Comparison of ENCODE assay signal across 8 cellular contexts in genomic region chr9:5832543-5833529, GRCh38. TPM values are rescaled to one million over a fixed set of nuclear protein-coding genes. Genes with fewer than 3 reads are reported as not detected.
A peak's percentile ranks its signal among the peaks of the same experiment; 100 is the strongest.
DNase-seq lines count a peak whose midpoint lies in the region; ATAC-seq lines count a peak whose summit lies in the region.

Gene ERMP1 (minus strand): TSS chr9:5833117. CDS start chr9:5833027, 90 bp downstream.

- H3K4me3 ChIP-seq in HUES6 (ENCODE audit: low read depth, low read length) (peak within 1 kb of the TSS; percentile 79), NT2/D1 (ENCODE audit: insufficient read length, low read depth) (peak within 1 kb of the TSS; percentile 83), mononuclear cell (ENCODE audit: low read length) (peak within 1 kb of the TSS; percentile 75)

- peaks cover 2% of the 10 kb centered on the region; the same call in 1 of the 2 replicates for H3K36me3 ChIP-seq in HUES6 (ENCODE audit: control insufficient read depth, insufficient read depth, low read length)
- H3K36me3 ChIP-seq in NT2/D1 (ENCODE audit: insufficient read depth, insufficient read length, low read length): peaks cover 18% of the 10 kb centered on the region

- no peak within 1 kb of the TSS for H3K27ac ChIP-seq in HUES6 (ENCODE audit: low read depth, low read length)

- peak; percentile 82 for ATAC-seq in GM21447 (IDR thresholded peaks at IDR 0.05; ENCODE audit: unreplicated experiment)

- H3K27me3 ChIP-seq in HUES6 (ENCODE audit: control insufficient read depth, insufficient read depth, low read length) (peaks cover 13% of the 10 kb centered on the region), NT2/D1 (ENCODE audit: insufficient read depth, insufficient read length) (peaks cover 8% of the 10 kb centered on the region), mononuclear cell (ENCODE audit: insufficient read depth, low read length) (no peaks in the 10 kb centered on the region)

- peak within 1 kb of the TSS; percentile 84 for H3K9ac ChIP-seq in HUES6 (ENCODE audit: low read length)
- peak within 1 kb of the TSS; percentile 84 for H3K9ac ChIP-seq in NT2/D1 (ENCODE audit: insufficient read length, low read depth)

- DNase-seq in DMS 273 (lab: John Stamatoyannopoulos, UW; ENCODE audit: unreplicated experiment): peak; percentile 92
- peak; percentile 71 for DNase-seq in NT2/D1 (ENCODE audit: low read depth, low spot score)
- DNase-seq in activated CD8-positive, alpha-beta memory T cell treated with anti-CD3 and anti-CD28 coated beads, Interleukin-2, amount 50 U/mL, for 4 hours: peak; percentile 89
- peak; percentile 71 for DNase-seq in epidermal melanocyte (ENCODE audit: insufficient read length, low spot score)
- DNase-seq in stimulated activated CD8-positive, alpha-beta memory T cell treated with anti-CD3 and anti-CD28 coated beads, Interleukin-4, amount 100 ng/mL, for 1 hour (ENCODE audit: low read depth in 2 of 2, low spot score in 1 of 2): peak; percentile 75 to 82

- H3K4me1 ChIP-seq in HUES6 (ENCODE audit: control insufficient read depth, insufficient read depth, low read length): peaks cover 12% of the 10 kb centered on the region
- H3K4me1 ChIP-seq in NT2/D1 (ENCODE audit: insufficient read depth, insufficient read length): peaks cover 2% of the 10 kb centered on the region
- peaks cover 30% of the 10 kb centered on the region for H3K4me1 ChIP-seq in mononuclear cell (ENCODE audit: insufficient read depth, low read length)

- H3K9me3 ChIP-seq in HUES6 (ENCODE audit: control insufficient read depth, insufficient read depth, low read depth, low read length) (no peaks in the 10 kb centered on the region), NT2/D1 (ENCODE audit: insufficient read depth, low read length) (no peaks in the 10 kb centered on the region), mononuclear cell (ENCODE audit: low read depth, low read length) (no peaks in the 10 kb centered on the region)

RNA-seq across cellular contexts. Expression of gene ERMP1, which starts in this region (rescaled TPM):
- 6.5 TPM for total RNA-seq in mononuclear cell
